ENCODE assay signal across 18 cellular contexts in genomic region chr6:101806241-101806640, GRCh38.
DNase-seq lines count a peak whose midpoint lies in the region; ATAC-seq, FAIRE-seq and TF ChIP-seq lines count a peak whose summit lies in the region.
"Had no signal": no experiment of that assay in that cellular context is flagged by ENCODE, and none has a peak within 500 bp of the region (broad histone marks: within the 10 kb centered on the region; RNA-seq: fewer than 3 reads in every experiment).

No MANE protein-coding gene starts in this region.

- DNase-seq in AG10803 (ENCODE audit: low read depth), result peak; percentile 86
- peak; percentile 18 for DNase-seq in HTR-8/SVneo (ENCODE audit: insufficient read length, low spot score)
- peak; percentile 87 for DNase-seq in astrocyte of the cerebellum (ENCODE audit: low read depth)
- DNase-seq in glomerular visceral epithelial cell (ENCODE audit: extremely low spot score), result peak; percentile 83
- no peak for DNase-seq in effector CD4-positive, alpha-beta T cell
- no peak for DNase-seq in central memory CD4-positive, alpha-beta T cell
- DNase-seq in activated CD8-positive, alpha-beta memory T cell treated with anti-CD3 and anti-CD28 coated beads, Interleukin-2, amount 50 U/mL, for 4 hours, result no peak
- DNase-seq: activated T-cell treated with anti-CD3 and anti-CD28 coated beads, Interleukin-2, amount 50 U/mL, for 48 hours; amygdala; glutamatergic neuron; left colon; naive B cell; NCI-H187; NCI-H524 treated with DMSO at 0.1 percent for 48 hours; T1000; transverse colon had no signal

- in situ Hi-C loops in astrocyte of the cerebellum (cut with HindIII; ENCODE audit: low sequenced_read_pairs), result loop anchor here (5.0 to 10.0 kb wide), 2 partner anchors 71 to 401 kb away; no protein-coding TSS in a partner anchor

- no peak for TF ChIP-seq CTCF in AG10803 (conservative IDR thresholded peaks at IDR 0.05; ENCODE audit: low read length)
- no peak for TF ChIP-seq CTCF in astrocyte of the cerebellum (IDR thresholded peaks at IDR 0.05; ENCODE audit: low read depth, low read length, missing control alignments)

- no peak for FAIRE-seq in HTR-8/SVneo (lab: Jason Lieb, UNC)
- FAIRE-seq: GM12892 had no signal

- no peak for ATAC-seq in GM18867 (IDR thresholded peaks at IDR 0.05; ENCODE audit: unreplicated experiment)
- ATAC-seq: left colon had no signal

- H3K4me3 ChIP-seq in AG10803 (ENCODE audit: low read length), result no peak overlapping the region
- H3K4me3 ChIP-seq in astrocyte of the cerebellum (ENCODE audit: low read depth, low read length), result no peak overlapping the region
- H3K4me3 ChIP-seq: transverse colon had no signal

Comparison
In these comparisons a context has a peak if more than half of its experiments do, and no peak if none do; other contexts are left out.
1. DNase-seq: peak in AG10803 (single experiment), HTR-8/SVneo (single experiment), astrocyte of the cerebellum (single experiment) and glomerular visceral epithelial cell (single experiment); none in effector CD4-positive, alpha-beta T cell (single experiment), central memory CD4-positive, alpha-beta T cell (single experiment) and activated CD8-positive, alpha-beta memory T cell treated with anti-CD3 and anti-CD28 coated beads, Interleukin-2, amount 50 U/mL, for 4 hours (single experiment).